8 cellular contexts compared by ENCODE assay signal in the genomic region with DNA sequence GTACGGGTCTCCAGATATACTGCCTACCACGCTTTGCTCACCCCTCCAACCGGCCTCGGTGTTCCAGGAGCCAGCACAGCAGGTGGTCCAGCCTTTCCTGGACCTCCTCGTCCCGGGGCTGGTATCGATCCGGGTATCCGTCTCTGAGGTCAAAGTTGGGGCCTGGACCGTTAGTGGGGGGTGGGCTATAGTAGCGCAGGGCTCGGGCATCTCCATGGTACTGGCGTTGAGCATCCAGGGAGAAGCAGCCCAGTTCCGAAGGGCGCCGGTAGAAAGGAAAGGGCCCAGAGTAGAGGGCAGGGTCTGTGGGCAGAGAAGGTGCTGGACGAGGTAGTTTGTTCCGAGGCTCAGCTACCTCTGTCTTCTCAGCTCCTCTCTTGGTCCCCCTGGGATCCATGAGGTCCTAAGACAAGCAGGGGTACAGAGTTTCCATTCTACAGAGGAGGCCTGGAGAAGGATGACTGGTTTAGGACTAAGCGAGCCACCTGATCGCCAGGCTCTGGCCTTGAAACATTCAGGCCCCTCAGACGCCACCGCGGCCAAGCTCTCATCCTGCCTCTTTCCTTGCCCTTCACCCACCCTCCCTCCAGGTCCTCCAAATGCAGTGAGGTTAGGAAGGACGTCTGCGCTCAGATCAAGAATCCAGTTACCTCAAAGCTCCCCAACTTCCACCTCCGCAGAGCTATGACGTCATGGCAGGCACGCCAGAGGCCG. TPM values are rescaled to one million over a fixed set of nuclear protein-coding genes. Genes with fewer than 3 reads are reported as not detected.
DNase-seq lines count a peak whose midpoint lies in the region; ATAC-seq and TF ChIP-seq lines count a peak whose summit lies in the region.

No MANE protein-coding gene starts in this region.

- no peaks in the 10 kb centered on the region for H3K27me3 ChIP-seq in HAP-1 (ENCODE audit: low read depth)
- no peaks in the 10 kb centered on the region for H3K27me3 ChIP-seq in WERI-Rb-1 (ENCODE audit: insufficient read depth, low read depth, severe bottlenecking)
- H3K27me3 ChIP-seq in heart right ventricle = no peaks in the 10 kb centered on the region
- no peaks in the 10 kb centered on the region for H3K27me3 ChIP-seq in sigmoid colon

- TF ChIP-seq EP300 in sigmoid colon (IDR thresholded peaks at IDR 0.05) = no peak

- intact Hi-C loops in heart right ventricle (cut with DNase I) (no loop called here), sigmoid colon (cut with DNase I) (loop anchor here (1.0 to 10.0 kb wide), 2 partner anchors 12 to 223 kb away; a partner anchor contains a TSS)

- TF ChIP-seq CTCF in WERI-Rb-1 (IDR thresholded peaks at IDR 0.05; ENCODE audit: low read depth, low read length) (no peak), heart right ventricle (IDR thresholded peaks at IDR 0.05) (no peak), sigmoid colon (IDR thresholded peaks at IDR 0.05) (no peak)

- ATAC-seq in heart right ventricle (peak in 2 of 8 donors; percentile 3 to 13), GM18511 (IDR thresholded peaks at IDR 0.05; ENCODE audit: unreplicated experiment) (no peak), HG03025 (IDR thresholded peaks at IDR 0.05; ENCODE audit: low FRiP score, unreplicated experiment) (no peak)

- H3K4me1 ChIP-seq in HAP-1 (peaks cover 12% of the 10 kb centered on the region), heart right ventricle (peaks cover 6 to 31% (median 24%) of the 10 kb centered on the region in 9 donors), sigmoid colon (peaks cover 0 to 36% (median 29%) of the 10 kb centered on the region in 4 donors)

- DNase-seq in HAP-1 (ENCODE audit: low spot score in 2 of 2) (no peak), WERI-Rb-1 (peak; percentile 40), heart right ventricle (no peak), sigmoid colon (peak; percentile 71), NCI-H2081 treated with DMSO at 0.1 percent for 48 hours (lab: John Stamatoyannopoulos, UW) (no peak)
- no peak for DNase-seq in activated CD4-positive, alpha-beta T cell treated with anti-CD3 and anti-CD28 coated beads, Interleukin-2, amount 50 U/mL, for 48 hours

- in situ Hi-C loops in HAP-1 (cut with MboI; ENCODE audit: low sequenced_read_pairs) = no loop called here

- TF ChIP-seq POLR2A in sigmoid colon (IDR thresholded peaks at IDR 0.05) = no peak

- H3K27ac ChIP-seq in WERI-Rb-1 = peak overlapping the region; percentile 98
- peak overlapping the region; percentile 87 to 96 (median 94) for H3K27ac ChIP-seq in heart right ventricle
- H3K27ac ChIP-seq in sigmoid colon = peak overlapping the region; percentile 93 to 96 (median 94)

- WGBS in heart right ventricle, 2 donors = 21 to 27% methylated on average over 29 of the region's 29 CpGs
- 19 to 27% methylated on average over 29 of the region's 29 CpGs for WGBS in sigmoid colon, 2 donors

- H3K36me3 ChIP-seq in HAP-1 (replicated peaks) (peaks cover 44% of the 10 kb centered on the region), WERI-Rb-1 (peaks cover 54% of the 10 kb centered on the region), heart right ventricle (peaks cover 0 to 62% (median 25%) of the 10 kb centered on the region in 9 donors), sigmoid colon (peaks cover 0 to 44% (median 29%) of the 10 kb centered on the region in 4 donors)

- H3K4me3 ChIP-seq in HAP-1 (peak overlapping the region; percentile 89), WERI-Rb-1 (ENCODE audit: low read depth, low read length) (peak overlapping the region; percentile 65), heart right ventricle (peak overlapping the region; percentile 59 to 96 (median 74)), sigmoid colon (peak overlapping the region; percentile 50 to 81 (median 65))

- H3K9me3 ChIP-seq in HAP-1 = no peaks in the 10 kb centered on the region
- H3K9me3 ChIP-seq in WERI-Rb-1 (ENCODE audit: severe bottlenecking) = no peaks in the 10 kb centered on the region
- H3K9me3 ChIP-seq in heart right ventricle = no peaks in the 10 kb centered on the region
- H3K9me3 ChIP-seq in sigmoid colon = no peaks in the 10 kb centered on the region

RNA-seq across cellular contexts. Expression of a gene that starts 0.5 kb away (rescaled TPM):
- total RNA-seq in heart right ventricle = 10 to 100 TPM in 8 of 10 donors, 1 to 10 TPM in 2; 8.4 to 15.7 (median 13.2) TPM
- 10 to 100 TPM; 13.6 to 23.4 TPM for polyA plus RNA-seq in heart right ventricle
- total RNA-seq in sigmoid colon = 10 to 100 TPM; 11.4 to 22.7 (median 18.3) TPM
- polyA plus RNA-seq in sigmoid colon = 10 to 100 TPM in 1 of 3 donors, 1 to 10 TPM in 2; 8.4 to 17.3 (median 9.9) TPM

RNA-seq across cellular contexts. Expression of a gene that starts 10.4 kb away (rescaled TPM):
- total RNA-seq in heart right ventricle = 100 to 1,000 TPM in 2 of 10 donors, 10 to 100 TPM in 8; 35.4 to 367 (median 60.7) TPM
- polyA plus RNA-seq in heart right ventricle = 10 to 100 TPM; 30.1 to 36.9 TPM
- total RNA-seq in sigmoid colon = 100 to 1,000 TPM in 3 of 4 donors, 10 to 100 TPM in 1; 46.7 to 254 (median 179) TPM
- 10 to 100 TPM in 1 of 3 donors, 1 to 10 TPM in 2; 2.3 to 63.4 (median 3.0) TPM for polyA plus RNA-seq in sigmoid colon

RNA-seq across cellular contexts. Expression of a gene that starts 12.5 kb away (rescaled TPM):
- total RNA-seq in heart right ventricle (10 to 100 TPM; 21.8 to 45.5 (median 32.2) TPM), sigmoid colon (10 to 100 TPM; 22.1 to 73.4 (median 33.4) TPM)
- polyA plus RNA-seq in heart right ventricle (10 to 100 TPM; 37.8 to 67.4 TPM), sigmoid colon (10 to 100 TPM; 25.0 to 68.2 (median 30.6) TPM)

RNA-seq across cellular contexts. Expression of a gene that starts 12.7 kb away (rescaled TPM):
- 10 to 100 TPM; 38.2 to 52.8 (median 45.7) TPM for total RNA-seq in heart right ventricle
- polyA plus RNA-seq in heart right ventricle = 10 to 100 TPM; 36.5 to 70.4 TPM
- 10 to 100 TPM; 60.1 to 96.9 (median 75.8) TPM for total RNA-seq in sigmoid colon
- polyA plus RNA-seq in sigmoid colon = 10 to 100 TPM; 52.5 to 73.5 (median 58.9) TPM

RNA-seq across cellular contexts. Expression of a gene that starts 25.5 kb away (rescaled TPM):
- 10 to 100 TPM in 1 of 10 donors, 1 to 10 TPM in 9; 2.8 to 24.4 (median 4.7) TPM for total RNA-seq in heart right ventricle
- polyA plus RNA-seq in heart right ventricle = 10 to 100 TPM in 1 of 2 donors, 1 to 10 TPM in 1; 6.6 to 15.8 TPM
- total RNA-seq in sigmoid colon = 10 to 100 TPM; 14.3 to 40.0 (median 28.7) TPM
- polyA plus RNA-seq in sigmoid colon = 100 to 1,000 TPM in 1 of 3 donors, 1 to 10 TPM in 2; 3.6 to 118 (median 9.5) TPM

Comparison
In these comparisons a context has a peak if more than half of its experiments do, and no peak if none do; other contexts are left out.
1. DNase-seq: peak in WERI-Rb-1 (single experiment) and sigmoid colon (single experiment); none in HAP-1 (0 of 2), heart right ventricle (0 of 2), NCI-H2081 treated with DMSO at 0.1 percent for 48 hours (single experiment) and activated CD4-positive, alpha-beta T cell treated with anti-CD3 and anti-CD28 coated beads, Interleukin-2, amount 50 U/mL, for 48 hours (0 of 2).
2. Peak in every context shown above with its lines, with median percentiles within 50 percentile points of each other: H3K4me3 ChIP-seq and H3K27ac ChIP-seq.